ENCODE assay signal across 32 cellular contexts in the genomic region with DNA sequence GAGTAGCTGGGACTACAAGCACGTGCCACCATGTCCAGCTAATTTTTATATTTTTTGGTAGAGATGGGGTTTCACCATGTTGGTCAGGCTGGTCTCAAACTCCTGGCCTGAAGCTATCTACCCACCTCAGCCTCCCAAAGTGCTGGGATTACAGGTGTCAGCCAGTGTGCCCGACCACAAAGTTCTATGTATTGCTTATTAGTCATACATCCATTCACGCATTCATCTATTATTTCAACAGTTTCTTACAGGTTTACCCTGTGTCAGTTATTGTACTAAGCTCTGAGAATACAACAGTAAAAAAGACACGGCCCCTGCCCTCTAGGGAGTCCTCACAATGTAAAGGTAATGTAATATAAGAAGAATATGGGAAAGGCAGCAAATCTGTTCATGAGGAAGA.
"Had no signal": no experiment of that assay in that cellular context is flagged by ENCODE, and none has a peak within 500 bp of the region (broad histone marks: within the 10 kb centered on the region; RNA-seq: fewer than 3 reads in every experiment).

No MANE protein-coding gene starts in this region.

- H3K9me3 Mint-ChIP-seq: activated B cell treated with CpG ODN at 0.5 μM for 24 hours; activated T-cell treated with anti-CD3 and anti-CD28 coated beads, Interleukin-2, amount 50 U/mL, for 24 hours; activated T-helper 2 cell treated with anti-CD3 and anti-CD28 coated beads, Interferon-gamma antibody, Interleukin-2, Interleukin-4, amounts not matched to agents 10 μg/mL and 5 μg/mL and 100 μg/mL, durations not matched to agents 14 hours and 24 hours and 36 hours; T-cell had no signal

- H3K4me1 ChIP-seq: ascending aorta had no signal

- H3K4me3 ChIP-seq: ascending aorta, Peyer's patch had no signal

- H3K27me3 ChIP-seq: ascending aorta, Peyer's patch had no signal

- ATAC-seq: activated CD8-positive, alpha-beta T cell treated with anti-CD3 and anti-CD28 coated beads for 36 hours; Right ventricle myocardium inferior; SK-N-SH treated with all-trans-retinoic acid at 6 μM for 48 hours; T-cell had no signal

- H3K36me3 Mint-ChIP-seq: activated naive CD8-positive, alpha-beta T cell treated with anti-CD3 and anti-CD28 coated beads, Interleukin-2, amount 10 ng/mL, durations not matched to agents 7 days and 5 days; T-cell had no signal

- H3K27ac Mint-ChIP-seq: activated B cell treated with CpG ODN at 0.5 μM for 24 hours; activated CD4-positive, alpha-beta T cell treated with anti-CD3 and anti-CD28 coated beads, Interleukin-2, amount 10 ng/mL, durations not matched to agents 24 days and 14 days; activated CD8-positive, alpha-beta T cell treated with anti-CD3 and anti-CD28 coated beads for 36 hours; activated naive CD8-positive, alpha-beta T cell treated with anti-CD3 and anti-CD28 coated beads, Interleukin-2, amount 10 ng/mL, durations not matched to agents 7 days and 5 days; activated T-cell treated with anti-CD3 and anti-CD28 coated beads, Interleukin-2, amount 50 U/mL, for 24 hours; activated T-helper 2 cell treated with anti-CD3 and anti-CD28 coated beads, Interferon-gamma antibody, Interleukin-2, Interleukin-4, amounts not matched to agents 10 μg/mL and 5 μg/mL and 100 μg/mL, durations not matched to agents 14 hours and 24 hours and 36 hours; T-cell had no signal

- H3K9me3 ChIP-seq: ascending aorta, Peyer's patch had no signal

- H3K36me3 ChIP-seq: ascending aorta, Peyer's patch had no signal

- DNase-seq: activated B cell treated with CpG ODN at 0.5 μM for 24 hours; activated CD4-positive, alpha-beta T cell treated with anti-CD3 and anti-CD28 coated beads, Interleukin-2, amount 10 ng/mL, durations not matched to agents 24 days and 14 days; activated CD4-positive, alpha-beta T cell treated with anti-CD3 and anti-CD28 coated beads, Interleukin-2, amount 50 U/mL, for 4 hours; activated CD4-positive, CD25-positive, alpha-beta regulatory T cell treated with anti-CD3 and anti-CD28 coated beads, Interleukin-2, amount 50 U/mL, for 72 hours; activated CD8-positive, alpha-beta T cell treated with anti-CD3 and anti-CD28 coated beads for 36 hours; activated gamma-delta T cell; activated naive CD4-positive, alpha-beta T cell treated with anti-CD3 and anti-CD28 coated beads, Interleukin-2, amount 50 U/mL, for 16 hours; activated naive CD8-positive, alpha-beta T cell treated with anti-CD3 and anti-CD28 coated beads, Interleukin-2, amount 10 ng/mL, durations not matched to agents 7 days and 5 days; activated T-cell treated with anti-CD3 and anti-CD28 coated beads, Interleukin-2, amount 50 U/mL, for 24 hours; amygdala; caudate nucleus; cerebellar nuclear complex; Kasumi-1; KG1; MM.1S; MV-4-11; NCI-H1092; NCI-H1436 treated with DMSO at 0.1 percent for 48 hours; NCI-H1694 treated with DMSO at 0.1 percent for 48 hours; NCI-H2029; NCI-H345; NCI-H524 treated with DMSO at 0.1 percent for 48 hours; Peyer's patch; RPMI8226; SIG-M5; T-cell; T-helper 2 cell; T-helper 9 cell had no signal

- H3K27me3 Mint-ChIP-seq: activated B cell treated with CpG ODN at 0.5 μM for 24 hours; activated CD4-positive, alpha-beta T cell treated with anti-CD3 and anti-CD28 coated beads, Interleukin-2, amount 10 ng/mL, durations not matched to agents 24 days and 14 days; activated CD8-positive, alpha-beta T cell treated with anti-CD3 and anti-CD28 coated beads for 36 hours; activated naive CD8-positive, alpha-beta T cell treated with anti-CD3 and anti-CD28 coated beads, Interleukin-2, amount 10 ng/mL, durations not matched to agents 7 days and 5 days; activated T-cell treated with anti-CD3 and anti-CD28 coated beads, Interleukin-2, amount 50 U/mL, for 24 hours; T-cell had no signal

- H3K4me3 Mint-ChIP-seq: activated B cell treated with CpG ODN at 0.5 μM for 24 hours; activated CD4-positive, alpha-beta T cell treated with anti-CD3 and anti-CD28 coated beads, Interleukin-2, amount 10 ng/mL, durations not matched to agents 24 days and 14 days; activated CD8-positive, alpha-beta T cell treated with anti-CD3 and anti-CD28 coated beads for 36 hours; activated naive CD8-positive, alpha-beta T cell treated with anti-CD3 and anti-CD28 coated beads, Interleukin-2, amount 10 ng/mL, durations not matched to agents 7 days and 5 days; activated T-cell treated with anti-CD3 and anti-CD28 coated beads, Interleukin-2, amount 50 U/mL, for 24 hours had no signal

- H3K27ac ChIP-seq: ascending aorta, Peyer's patch had no signal
